Comparison of ENCODE assay signal across 9 cellular contexts in the genomic region with DNA sequence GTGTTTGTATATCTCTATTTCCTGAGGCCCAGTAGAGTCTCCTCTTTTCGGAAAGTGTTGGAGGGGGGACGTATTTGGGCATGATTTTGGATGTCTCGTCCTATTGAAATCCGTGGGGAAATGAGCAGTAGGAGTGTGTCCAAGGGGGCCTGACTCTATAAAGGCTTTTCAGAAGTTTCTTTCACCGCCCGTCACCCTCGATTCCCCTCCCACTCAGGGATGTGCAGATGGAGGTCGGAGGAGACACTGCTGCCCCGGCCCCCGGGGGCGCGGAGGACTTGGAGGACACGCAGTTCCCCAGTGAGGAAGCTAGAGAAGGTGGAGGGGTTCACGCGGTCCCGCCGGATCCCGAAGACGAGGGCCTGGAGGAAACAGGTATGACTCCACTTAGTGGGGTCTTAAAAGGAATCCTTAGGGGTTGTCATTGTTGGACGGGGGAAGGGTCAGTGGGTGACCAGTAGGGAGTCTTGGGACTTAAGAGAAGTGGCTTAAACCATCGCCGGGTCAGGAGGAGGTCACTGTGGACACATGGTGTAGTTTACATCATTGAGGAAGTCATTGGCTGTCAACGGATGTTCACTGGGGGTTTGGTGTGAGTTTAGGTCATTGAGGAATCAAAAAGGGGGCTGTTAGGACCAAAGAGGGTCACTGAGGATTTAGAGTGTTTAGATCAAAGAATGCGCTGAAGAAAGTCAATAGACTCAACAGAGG. TPM values are rescaled to one million over a fixed set of nuclear protein-coding genes. Genes with fewer than 3 reads are reported as not detected.
DNase-seq lines count a peak whose midpoint lies in the region; ATAC-seq and TF ChIP-seq lines count a peak whose summit lies in the region.
"Had no signal": no experiment of that assay in that cellular context is flagged by ENCODE, and none has a peak within 500 bp of the region (broad histone marks: within the 10 kb centered on the region; RNA-seq: fewer than 3 reads in every experiment).

No MANE protein-coding gene starts in this region.

- H4K20me1 ChIP-seq in BLaER1: peaks cover 29% of the 10 kb centered on the region

- TF ChIP-seq CTCF in cardiac fibroblast (IDR thresholded peaks at IDR 0.05; ENCODE audit: low read depth, low read length) (no peak), lower lobe of right lung (IDR thresholded peaks at IDR 0.05) (no peak)

- DNase-seq in cardiac fibroblast (ENCODE audit: low read depth in 2 of 2): peak; percentile 21 to 26
- DNase-seq in lower lobe of right lung: peak; percentile 70
- DNase-seq in DMS79 (lab: John Stamatoyannopoulos, UW): no peak

- H3K4me2 ChIP-seq in BLaER1: peak overlapping the region; percentile 83

- H3K27me3 ChIP-seq in BLaER1 (no peaks in the 10 kb centered on the region), lower lobe of right lung (ENCODE audit: low read depth) (no peaks in the 10 kb centered on the region), subcutaneous abdominal adipose tissue (ENCODE audit: control insufficient read depth in 5 of 5, insufficient read depth in 4 of 5, low read length in 5 of 5) (no peaks in the 10 kb centered on the region)

- intact Hi-C loops in lower lobe of right lung (cut with DNase I): no loop called here

- peak overlapping the region; percentile 87 for H3K4me3 ChIP-seq in BLaER1
- H3K4me3 ChIP-seq in cardiac fibroblast (replicated peaks in 1 of 2; ENCODE audit: low read depth in 2 of 2, low read length in 2 of 2): peak overlapping the region; percentile 95 to 98
- peak overlapping the region; percentile 94 for H3K4me3 ChIP-seq in lower lobe of right lung
- H3K4me3 ChIP-seq in subcutaneous abdominal adipose tissue (ENCODE audit: low read depth in 1 of 5, low read length in 5 of 5): peak overlapping the region; percentile 95 to 99 (median 96)

- TF ChIP-seq POLR2A in Raji (IDR thresholded peaks at IDR 0.05; ENCODE audit: insufficient read depth, low read depth, low read length): peak; percentile 0; the same call in 1 of the 2 replicates

- H3K9me3 ChIP-seq in BLaER1 (no peaks in the 10 kb centered on the region), lower lobe of right lung (no peaks in the 10 kb centered on the region), subcutaneous abdominal adipose tissue (ENCODE audit: control insufficient read depth in 5 of 5, low read length in 5 of 5) (no peaks in the 10 kb centered on the region)

- H3K4me1 ChIP-seq in BLaER1: peaks cover 27% of the 10 kb centered on the region
- peaks cover 25% of the 10 kb centered on the region for H3K4me1 ChIP-seq in lower lobe of right lung
- peaks cover 0 to 28% (median 21%) of the 10 kb centered on the region in 5 donors for H3K4me1 ChIP-seq in subcutaneous abdominal adipose tissue (ENCODE audit: control insufficient read depth in 5 of 5, insufficient read depth in 5 of 5, low read length in 5 of 5)

- peak overlapping the region; percentile 93 for H3K27ac ChIP-seq in BLaER1
- peak overlapping the region; percentile 99 for H3K27ac ChIP-seq in lower lobe of right lung
- peak overlapping the region; percentile 98 for H3K27ac ChIP-seq in subcutaneous abdominal adipose tissue (ENCODE audit: low read depth, low read length)

- peak; percentile 0 for ATAC-seq in GM19467 (IDR thresholded peaks at IDR 0.05; ENCODE audit: unreplicated experiment)
- ATAC-seq in lower lobe of right lung: peak; percentile 25 to 49
- ATAC-seq in HG03520 (IDR thresholded peaks at IDR 0.05; ENCODE audit: unreplicated experiment): no peak

- H3K9ac ChIP-seq in BLaER1 (peak overlapping the region; percentile 86), subcutaneous abdominal adipose tissue (ENCODE audit: low read length in 5 of 5) (peak overlapping the region; percentile 56 to 91 (median 89))

- peaks cover 39% of the 10 kb centered on the region for H3K36me3 ChIP-seq in BLaER1
- H3K36me3 ChIP-seq in lower lobe of right lung: peaks cover 35% of the 10 kb centered on the region
- H3K36me3 ChIP-seq in subcutaneous abdominal adipose tissue (ENCODE audit: control insufficient read depth in 5 of 5, insufficient read depth in 5 of 5, low read length in 5 of 5): peaks cover 0 to 35% (median 29%) of the 10 kb centered on the region in 5 donors

RNA-seq across cellular contexts. Expression of a gene that starts 0.4 kb away (rescaled TPM):
- total RNA-seq in lower lobe of right lung: 62.2 TPM

RNA-seq across cellular contexts. Expression of a gene that starts 7.8 kb away (rescaled TPM):
- 2.6 TPM for total RNA-seq in lower lobe of right lung
- total RNA-seq: HT1080 had no signal
